1 cellular context compared by ENCODE assay signal in genomic region chr6:157317129-157317814, GRCh38.
A peak's percentile ranks its signal among the peaks of the same experiment; 100 is the strongest.
TF ChIP-seq lines count a peak whose summit lies in the region.

No MANE protein-coding gene starts in this region.

TF ChIP-seq in K562, 482 proteins besides CTCF, POLR2A, EP300 and RAD21 (continued from another document and continues in another):
- TF ChIP-seq ZBTB2 (IDR thresholded peaks at IDR 0.05) (0 out of 2 replicates have a peak, but pooled peaks have one; percentile 64), EZH2 (IDR thresholded peaks at IDR 0.05; ENCODE audit: borderline replicate concordance, low read depth, low read length) (no peak), POLR2B (IDR thresholded peaks at IDR 0.05; ENCODE audit: low read depth, partially characterized antibody) (peak; percentile 30), ZFPM2 (CRISPR knock-in tag; IDR thresholded peaks at IDR 0.05) (no peak), GTF2A2 (tag; IDR thresholded peaks at IDR 0.05) (no peak), NCOR1 (IDR thresholded peaks at IDR 0.05) (peak; percentile 67), FOXJ3 (CRISPR knock-in tag; IDR thresholded peaks at IDR 0.05) (no peak), SPI1 (IDR thresholded peaks at IDR 0.05; ENCODE audit: borderline replicate concordance, low read depth, low read length) (0 out of 2 replicates have a peak, but pooled peaks have one; percentile 8), ZBED1 (IDR thresholded peaks at IDR 0.05) (no peak), CBX2 (IDR thresholded peaks at IDR 0.05; ENCODE audit: insufficient read depth, low read length, poor library complexity, severe bottlenecking) (no peak), MIER1 (IDR thresholded peaks at IDR 0.05; ENCODE audit: low read depth) (0 out of 2 replicates have a peak, but pooled peaks have one; percentile 68), ARID2 (IDR thresholded peaks at IDR 0.05) (no peak), MAFK (IDR thresholded peaks at IDR 0.05; ENCODE audit: low read length) (peak; percentile 75; the same call in 1 of the 2 replicates), ATF7 (IDR thresholded peaks at IDR 0.05) (peak; percentile 84), CCAR2 (IDR thresholded peaks at IDR 0.05; ENCODE audit: low read depth, low read length) (no peak), ATF1 (CRISPR knock-in tag; IDR thresholded peaks at IDR 0.05) (no peak), ATF1 (tag; IDR thresholded peaks at IDR 0.05) (peak; percentile 85), CBX1 (IDR thresholded peaks at IDR 0.05; ENCODE audit: low read depth) (no peak), ZNF696 (CRISPR knock-in tag; conservative IDR thresholded peaks at IDR 0.05) (no peak), ID3 (CRISPR knock-in tag; IDR thresholded peaks at IDR 0.05) (no peak), ID3 (tag; IDR thresholded peaks at IDR 0.05) (no peak), SMARCA4 (IDR thresholded peaks at IDR 0.05) (peak; percentile 96), PHTF2 (CRISPR knock-in tag; IDR thresholded peaks at IDR 0.05) (0 out of 2 replicates have a peak, but pooled peaks have one; percentile 33), KLF16 (IDR thresholded peaks at IDR 0.05) (no peak), NCOA2 (IDR thresholded peaks at IDR 0.05; ENCODE audit: partially characterized antibody in 2 of 2) (no peak), RBFOX2 (IDR thresholded peaks at IDR 0.05; ENCODE audit: low read depth, low read length) (no peak), ZNF407 (IDR thresholded peaks at IDR 0.05; ENCODE audit: low read depth) (no peak), SNIP1 (IDR thresholded peaks at IDR 0.05; ENCODE audit: low read depth) (no peak), ERF (CRISPR knock-in tag; IDR thresholded peaks at IDR 0.05) (no peak), RBM39 (optimal IDR thresholded peaks at IDR 0.05; ENCODE audit: low read depth, low read length) (no peak), MEF2D (tag; conservative IDR thresholded peaks at IDR 0.05; ENCODE audit: low read depth) (no peak), ARID1B (IDR thresholded peaks at IDR 0.05) (peak; percentile 91), SREBF2 (CRISPR knock-in tag; IDR thresholded peaks at IDR 0.05) (no peak), ZC3H4 (CRISPR knock-in tag; IDR thresholded peaks at IDR 0.05; ENCODE audit: borderline replicate concordance) (no peak), ATF6 (CRISPR knock-in tag; IDR thresholded peaks at IDR 0.05) (no peak), GATAD2B (IDR thresholded peaks at IDR 0.05; ENCODE audit: borderline replicate concordance) (peak; percentile 78; the same call in 1 of the 2 replicates), BRD4 (IDR thresholded peaks at IDR 0.05) (no peak), SFPQ (IDR thresholded peaks at IDR 0.05; ENCODE audit: low read depth, low read length) (no peak), CC2D1A (IDR thresholded peaks at IDR 0.05) (peak; percentile 82), HNRNPH1 (optimal IDR thresholded peaks at IDR 0.05; ENCODE audit: low read depth, low read length) (no peak), SMAD4 (CRISPR knock-in tag; conservative IDR thresholded peaks at IDR 0.05) (peak; percentile 38; the same call in 1 of the 2 replicates), ZNF511 (CRISPR knock-in tag; IDR thresholded peaks at IDR 0.05) (no peak), TAF7 (tag; IDR thresholded peaks at IDR 0.05) (no peak; the same call in 1 of the 2 replicates), ZC3H11A (IDR thresholded peaks at IDR 0.05; ENCODE audit: low read depth, low read length) (no peak), STAT6 (CRISPR knock-in tag; IDR thresholded peaks at IDR 0.05) (no peak), RBM34 (IDR thresholded peaks at IDR 0.05; ENCODE audit: borderline replicate concordance, insufficient read depth, low read length) (no peak), CHD4 (IDR thresholded peaks at IDR 0.05; ENCODE audit: insufficient read depth, insufficient replicate concordance, low read depth, low read length, poor library complexity, severe bottlenecking) (peak; percentile 70), TRIM25 (IDR thresholded peaks at IDR 0.05; ENCODE audit: borderline replicate concordance) (peak; percentile 29; the same call in 1 of the 2 replicates), THRAP3 (IDR thresholded peaks at IDR 0.05; ENCODE audit: borderline replicate concordance) (no peak), GABPB2 (CRISPR knock-in tag; conservative IDR thresholded peaks at IDR 0.05) (no peak), MYNN (IDR thresholded peaks at IDR 0.05) (peak; percentile 20; the same call in 1 of the 2 replicates), MYNN (CRISPR knock-in tag; IDR thresholded peaks at IDR 0.05) (no peak), TAF1 (IDR thresholded peaks at IDR 0.05; ENCODE audit: control insufficient read depth, extremely low read depth, insufficient read depth, low read length, severe bottlenecking) (no peak)
